Comparison of ENCODE assay signal across 1 cellular context in genomic region chr11:119094816-119095065, GRCh38.
TF ChIP-seq lines count a peak whose summit lies in the region.

No MANE protein-coding gene starts in this region.

TF ChIP-seq in H1, 55 proteins besides CTCF, POLR2A, EP300 and RAD21:
- no peak for TF ChIP-seq TEAD4 (IDR thresholded peaks at IDR 0.05; ENCODE audit: low read depth, low read length)
- no peak for TF ChIP-seq CHD2 (IDR thresholded peaks at IDR 0.05; ENCODE audit: low read length)
- TF ChIP-seq POLR2AphosphoS5 (IDR thresholded peaks at IDR 0.05; ENCODE audit: low read depth, low read length): no peak
- TF ChIP-seq NANOG (IDR thresholded peaks at IDR 0.05; ENCODE audit: insufficient read depth, low read depth, low read length, poor library complexity, severe bottlenecking): no peak
- no peak for TF ChIP-seq GABPA (IDR thresholded peaks at IDR 0.05; ENCODE audit: borderline replicate concordance, insufficient read depth, low read length)
- no peak for TF ChIP-seq RXRA (IDR thresholded peaks at IDR 0.05; ENCODE audit: insufficient read depth, low read depth, low read length)
- TF ChIP-seq BACH1 (IDR thresholded peaks at IDR 0.05; ENCODE audit: low read length): no peak
- TF ChIP-seq NRF1 (IDR thresholded peaks at IDR 0.05; ENCODE audit: low read depth, low read length): no peak
